In the genomic region with DNA sequence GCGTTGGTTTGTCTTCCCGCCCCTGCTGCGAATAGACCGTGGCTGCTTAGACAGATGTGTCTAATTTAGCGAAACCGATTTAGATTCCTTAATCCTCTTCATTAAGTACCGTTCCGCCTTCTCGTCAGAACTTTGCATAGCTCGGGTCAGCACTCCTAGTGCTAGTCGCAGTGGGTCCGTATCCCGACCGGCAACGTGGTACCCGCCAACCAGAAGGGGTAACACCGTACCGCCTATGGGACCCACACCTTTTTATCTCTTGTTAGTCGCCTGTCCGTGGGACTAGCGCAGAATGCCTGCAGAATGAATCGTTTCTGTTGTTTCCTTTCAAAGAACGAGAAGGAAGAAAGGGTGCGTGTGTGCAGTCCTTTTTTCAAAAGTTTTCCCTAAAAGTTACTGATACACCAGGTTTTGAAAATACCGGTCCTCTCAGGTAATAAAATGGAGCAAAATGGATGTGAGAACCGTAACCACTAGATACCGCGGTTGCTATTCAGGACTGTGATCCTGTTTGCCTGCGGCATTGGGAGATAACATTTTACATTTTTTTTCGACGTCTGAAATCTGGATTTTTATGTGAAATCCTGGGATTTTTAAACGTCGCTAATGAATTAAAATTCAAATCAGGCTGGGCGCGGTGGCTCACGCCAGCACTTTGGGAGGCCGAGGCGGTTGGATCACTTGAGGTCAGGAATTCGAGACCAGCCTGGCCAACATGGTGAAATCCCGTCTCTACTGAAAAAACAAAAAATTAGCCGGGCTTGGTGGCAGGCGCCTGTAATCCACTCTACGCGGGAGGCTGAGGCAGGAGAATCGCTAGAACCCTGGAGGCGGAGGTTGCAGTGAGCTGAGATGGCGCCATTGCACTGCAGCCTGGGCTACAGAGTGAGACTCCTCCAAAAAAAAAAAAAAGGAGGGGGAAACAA, we compare ENCODE assay signal across 1 cellular context.
TF ChIP-seq lines count a peak whose summit lies in the region.

No MANE protein-coding gene starts in this region.

TF ChIP-seq in HepG2, 621 proteins besides CTCF, POLR2A, EP300 and RAD21 (continued from another document):
- TF ChIP-seq, protein P1, sequence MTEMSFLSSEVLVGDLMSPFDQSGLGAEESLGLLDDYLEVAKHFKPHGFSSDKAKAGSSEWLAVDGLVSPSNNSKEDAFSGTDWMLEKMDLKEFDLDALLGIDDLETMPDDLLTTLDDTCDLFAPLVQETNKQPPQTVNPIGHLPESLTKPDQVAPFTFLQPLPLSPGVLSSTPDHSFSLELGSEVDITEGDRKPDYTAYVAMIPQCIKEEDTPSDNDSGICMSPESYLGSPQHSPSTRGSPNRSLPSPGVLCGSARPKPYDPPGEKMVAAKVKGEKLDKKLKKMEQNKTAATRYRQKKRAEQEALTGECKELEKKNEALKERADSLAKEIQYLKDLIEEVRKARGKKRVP (CRISPR knock-in tag; IDR thresholded peaks at IDR 0.05) = no peak
- TF ChIP-seq PRMT3 (CRISPR knock-in tag; IDR thresholded peaks at IDR 0.05; ENCODE audit: borderline replicate concordance, low read depth) = 0 out of 2 replicates have a peak, but pooled peaks have one; percentile 7
